ENCODE assay signal across 9 cellular contexts in genomic region chr17:73719588-73720071, GRCh38.
DNase-seq lines count a peak whose midpoint lies in the region; ATAC-seq, FAIRE-seq and TF ChIP-seq lines count a peak whose summit lies in the region.
"Had no signal": no experiment of that assay in that cellular context is flagged by ENCODE, and none has a peak within 500 bp of the region (broad histone marks: within the 10 kb centered on the region; RNA-seq: fewer than 3 reads in every experiment).

No MANE protein-coding gene starts in this region.

- H2BK20ac ChIP-seq in H1 (ENCODE audit: low read length) = no peak overlapping the region

- no peak overlapping the region for H2BK15ac ChIP-seq in H1 (ENCODE audit: low read length)

- H3K27me3 Mint-ChIP-seq in nephron (ENCODE audit: low read depth) = peaks cover 42% of the 10 kb centered on the region
- peaks cover 24 to 45% of the 10 kb centered on the region in 2 donors for H3K27me3 Mint-ChIP-seq in natural killer cell treated with Interleukin-12 subunit alpha and Interleukin-12 subunit beta and Interleukin-15 and Interleukin-18, amount 100 ng/mL, for 72 hours

- no peak overlapping the region for H3K4me3 Mint-ChIP-seq in nephron
- no peak overlapping the region for H3K4me3 Mint-ChIP-seq in natural killer cell treated with Interleukin-12 subunit alpha and Interleukin-12 subunit beta and Interleukin-15 and Interleukin-18, amount 100 ng/mL, for 72 hours

- peaks cover 2% of the 10 kb centered on the region for H3K9me3 Mint-ChIP-seq in nephron
- H3K9me3 Mint-ChIP-seq in natural killer cell treated with Interleukin-12 subunit alpha and Interleukin-12 subunit beta and Interleukin-15 and Interleukin-18, amount 100 ng/mL, for 72 hours = no peaks in the 10 kb centered on the region

- H3K4ac ChIP-seq in H1 (replicated peaks; ENCODE audit: insufficient read length, low read depth, low read length) = no peak overlapping the region

- ATAC-seq in natural killer cell treated with Interleukin-12 subunit alpha and Interleukin-12 subunit beta and Interleukin-15 and Interleukin-18, amount 100 ng/mL, for 72 hours = no peak
- ATAC-seq in GM21390 (IDR thresholded peaks at IDR 0.05; ENCODE audit: unreplicated experiment) (no peak), HG03565 (IDR thresholded peaks at IDR 0.05; ENCODE audit: unreplicated experiment) (no peak)

- peak; percentile 53 for DNase-seq in DMS153 treated with DMSO at 0.1 percent for 48 hours (lab: John Stamatoyannopoulos, UW; ENCODE audit: unreplicated experiment)
- DNase-seq in NCI-H510A (lab: John Stamatoyannopoulos, UW) = peak; percentile 91
- DNase-seq in H1 (ENCODE audit: low read depth in 1 of 2, low spot score in 2 of 2) = no peak
- DNase-seq in natural killer cell treated with Interleukin-12 subunit alpha and Interleukin-12 subunit beta and Interleukin-15 and Interleukin-18, amount 100 ng/mL, for 72 hours (ENCODE audit: low spot score) = no peak
- DNase-seq in dermis blood vessel endothelial cell = no peak
- DNase-seq: activated effector memory CD4-positive, alpha-beta T cell treated with anti-CD3 and anti-CD28 coated beads, Interleukin-2, amount 50 U/mL, for 16 hours had no signal

- peaks cover 0 to 2% (median 0%) of the 10 kb centered on the region in 4 experiments; a peak in 2 of 7 replicates for H3K27me3 ChIP-seq in H1 (replicated peaks in 1 of 4; ENCODE audit: control insufficient read depth in 3 of 4, extremely low read depth in 1 of 4, insufficient read depth in 3 of 4, low read length in 3 of 4)

- no peak overlapping the region for H3K9ac ChIP-seq in H1 (replicated peaks in 1 of 4; ENCODE audit: extremely low read depth in 1 of 4, low read depth in 3 of 4, low read length in 3 of 4)

- no peak overlapping the region for H3K14ac ChIP-seq in H1 (ENCODE audit: insufficient read length)

- no peak overlapping the region for H2AFZ ChIP-seq in H1 (ENCODE audit: low read length)

- peaks cover 28% of the 10 kb centered on the region for H3K4me1 Mint-ChIP-seq in nephron
- H3K4me1 Mint-ChIP-seq in natural killer cell treated with Interleukin-12 subunit alpha and Interleukin-12 subunit beta and Interleukin-15 and Interleukin-18, amount 100 ng/mL, for 72 hours (ENCODE audit: low read depth in 2 of 2) = peaks cover 12 to 17% of the 10 kb centered on the region in 2 donors

- no peak overlapping the region for H3K56ac ChIP-seq in H1 (replicated peaks; ENCODE audit: insufficient read length, low read depth, low read length)

- no peak overlapping the region for H3K4me2 ChIP-seq in H1 (ENCODE audit: insufficient read depth in 1 of 2, low read depth in 2 of 2, low read length in 2 of 2)

- TF ChIP-seq CTCF in H1 (IDR thresholded peaks at IDR 0.05; ENCODE audit: control extremely low read depth in 1 of 3, insufficient read depth in 1 of 3, low read depth in 1 of 3, low read length in 3 of 3) = no peak
- no peak for TF ChIP-seq CTCF in nephron (IDR thresholded peaks at IDR 0.05; ENCODE audit: unreplicated experiment in 3 of 3)

- peak overlapping the region; percentile 63; the same call in 1 of the 2 replicates for H4K8ac ChIP-seq in H1 (ENCODE audit: extremely low read depth, insufficient read depth, low read length)

- no peak overlapping the region for H2BK12ac ChIP-seq in H1 (ENCODE audit: low read depth, low read length)

- TF ChIP-seq RAD21 in H1 (IDR thresholded peaks at IDR 0.05 in 1 of 2, conservative IDR thresholded peaks at IDR 0.05 in 1 of 2; ENCODE audit: low read depth in 2 of 2, low read length in 2 of 2) = no peak

- H3K79me2 ChIP-seq in H1 (ENCODE audit: control insufficient read depth in 1 of 2, insufficient read depth in 2 of 2, low read length in 2 of 2) = no peaks in the 10 kb centered on the region

- no peak overlapping the region for H3K23ac ChIP-seq in H1 (ENCODE audit: insufficient read length)

- H4K20me1 ChIP-seq in H1 (replicated peaks in 1 of 2; ENCODE audit: control insufficient read depth in 1 of 2, insufficient read depth in 2 of 2, low read length in 2 of 2) = no peaks in the 10 kb centered on the region

- TF ChIP-seq EP300 in H1 (IDR thresholded peaks at IDR 0.05; ENCODE audit: borderline replicate concordance in 1 of 2, low read depth in 2 of 2, low read length in 2 of 2) = no peak

- H3K9me3 ChIP-seq in H1 (ENCODE audit: insufficient read depth in 2 of 2, low read depth in 1 of 2, low read length in 1 of 2) = no peaks in the 10 kb centered on the region

- H3K27ac Mint-ChIP-seq in nephron = peak overlapping the region in 2 of 3 experiments; percentile 11 to 22
- no peak overlapping the region for H3K27ac Mint-ChIP-seq in natural killer cell treated with Interleukin-12 subunit alpha and Interleukin-12 subunit beta and Interleukin-15 and Interleukin-18, amount 100 ng/mL, for 72 hours

- no peaks in the 10 kb centered on the region for H3K79me1 ChIP-seq in H1 (ENCODE audit: low read depth, low read length)

- WGBS in H1 (ENCODE audit: extremely low coverage in 1 of 2, insufficient coverage in 1 of 2, insufficient read length in 1 of 2, insufficient replicate concordance in 2 of 2, low coverage in 1 of 2, low lambda C conversion rate in 2 of 2, missing lambda C conversion rate in 1 of 2), 2 experiments = 94% methylated on average over 11 of the region's 16 CpGs; no CpG with 5 or more reads in 1 of the 2 experiments

- H3K18ac ChIP-seq in H1 (ENCODE audit: extremely low read depth, low read length) = no peak overlapping the region

- H3K23me2 ChIP-seq in H1 (ENCODE audit: low read depth, low read length) = no peaks in the 10 kb centered on the region

- no peak overlapping the region for H2BK120ac ChIP-seq in H1 (replicated peaks; ENCODE audit: low read depth, low read length)

- CTCF ChIA-PET in H1 (lab: Charles Lee; ENCODE audit: partially characterized antibody) = interaction anchor here (0.6 to 7.3 kb wide), 10 partner anchors 10 to 480 kb away, joined by 3 to 56 read pairs (median 3); no protein-coding TSS in a partner anchor

- POLR2A ChIA-PET in H1 (lab: Charles Lee; ENCODE audit: partially characterized antibody) = no interaction called here

- no peak overlapping the region for H2AK5ac ChIP-seq in H1 (ENCODE audit: low read depth, low read length)

- no peaks in the 10 kb centered on the region for H3K36me3 Mint-ChIP-seq in nephron (ENCODE audit: low read depth)
- no peaks in the 10 kb centered on the region for H3K36me3 Mint-ChIP-seq in natural killer cell treated with Interleukin-12 subunit alpha and Interleukin-12 subunit beta and Interleukin-15 and Interleukin-18, amount 100 ng/mL, for 72 hours

- no peaks in the 10 kb centered on the region for H3K36me3 ChIP-seq in H1 (ENCODE audit: control insufficient read depth in 2 of 4, insufficient read depth in 4 of 4, low read length in 3 of 4)

- H3K4me1 ChIP-seq in H1 (replicated peaks in 1 of 4; ENCODE audit: control insufficient read depth in 3 of 4, insufficient read depth in 4 of 4, low read length in 3 of 4) = peaks cover 0 to 7% (median 2%) of the 10 kb centered on the region in 4 experiments; a peak in 5 of 7 replicates

- no peak overlapping the region for H4K5ac ChIP-seq in H1 (ENCODE audit: insufficient read length, low read depth, low read length)

- no peak for FAIRE-seq in H1 (lab: Jason Lieb, UNC)

- TF ChIP-seq POLR2A in H1 (IDR thresholded peaks at IDR 0.05; ENCODE audit: control extremely low read depth in 1 of 2, low read depth in 2 of 2, low read length in 2 of 2) = no peak

- H3K4me3 ChIP-seq in H1 (ENCODE audit: extremely low read depth in 1 of 4, insufficient read depth in 2 of 4, low read depth in 3 of 4, low read length in 4 of 4) = no peak overlapping the region

- no peak overlapping the region for H4K91ac ChIP-seq in H1 (replicated peaks; ENCODE audit: insufficient read length, low read length)

- no peak overlapping the region for H3K27ac ChIP-seq in H1 (ENCODE audit: low read depth, low read length)

- H2BK5ac ChIP-seq in H1 (ENCODE audit: low read depth, low read length) = no peak overlapping the region

TF ChIP-seq in H1, 55 proteins besides CTCF, POLR2A, EP300 and RAD21 (continues in another document):
- TF ChIP-seq SP1 (IDR thresholded peaks at IDR 0.05; ENCODE audit: low read depth, low read length) (no peak), BACH1 (IDR thresholded peaks at IDR 0.05; ENCODE audit: low read length) (no peak), PHF8 (conservative IDR thresholded peaks at IDR 0.05; ENCODE audit: low read depth, low read length) (no peak), SAP30 (IDR thresholded peaks at IDR 0.05; ENCODE audit: insufficient read depth, insufficient replicate concordance, low read length) (no peak), GABPA (IDR thresholded peaks at IDR 0.05; ENCODE audit: borderline replicate concordance, insufficient read depth, low read length) (no peak), JUND (IDR thresholded peaks at IDR 0.05; ENCODE audit: low read length) (no peak), BRCA1 (IDR thresholded peaks at IDR 0.05; ENCODE audit: low read depth, low read length) (no peak), E2F6 (IDR thresholded peaks at IDR 0.05) (no peak), CREB1 (IDR thresholded peaks at IDR 0.05) (no peak), ATF3 (IDR thresholded peaks at IDR 0.05; ENCODE audit: insufficient read depth, low read depth, low read length) (no peak)

Comparison
In these comparisons a context has a peak if more than half of its experiments do, and no peak if none do; other contexts are left out.
1. DNase-seq: peak in DMS153 treated with DMSO at 0.1 percent for 48 hours (single experiment) and NCI-H510A (single experiment); none in H1 (0 of 2), natural killer cell treated with Interleukin-12 subunit alpha and Interleukin-12 subunit beta and Interleukin-15 and Interleukin-18, amount 100 ng/mL, for 72 hours (single experiment) and dermis blood vessel endothelial cell (single experiment).
2. H3K27ac Mint-ChIP-seq: peak in nephron (2 of 3); none in natural killer cell treated with Interleukin-12 subunit alpha and Interleukin-12 subunit beta and Interleukin-15 and Interleukin-18, amount 100 ng/mL, for 72 hours (0 of 2).